17 cellular contexts compared by ENCODE assay signal in the genomic region with DNA sequence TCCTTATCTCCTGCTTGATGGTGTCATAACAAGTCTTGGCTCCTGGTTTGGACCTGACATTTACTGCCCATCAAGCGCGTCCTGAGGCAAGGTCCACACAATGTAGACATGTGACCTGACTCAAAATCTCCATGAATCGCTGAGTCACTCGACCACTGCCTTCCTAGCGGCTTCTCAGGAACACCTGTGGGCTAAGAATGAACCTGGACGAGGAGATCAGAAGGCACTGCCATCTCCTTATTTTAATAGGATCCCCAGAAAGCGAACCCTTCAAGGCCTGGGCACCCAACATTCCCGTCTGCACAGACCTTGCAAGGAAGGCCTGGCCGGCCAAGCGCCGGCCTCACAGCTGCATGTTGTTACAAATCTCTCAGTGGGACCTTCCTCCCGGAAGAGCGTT.
DNase-seq lines count a peak whose midpoint lies in the region; FAIRE-seq and TF ChIP-seq lines count a peak whose summit lies in the region.
"Had no signal": no experiment of that assay in that cellular context is flagged by ENCODE, and none has a peak within 500 bp of the region (broad histone marks: within the 10 kb centered on the region; RNA-seq: fewer than 3 reads in every experiment).

No MANE protein-coding gene starts in this region.

- H3K27ac ChIP-seq in H9 (ENCODE audit: insufficient read length, low read depth, low read length): no peak overlapping the region
- H3K27ac ChIP-seq in H1 (ENCODE audit: low read depth, low read length): no peak overlapping the region
- H3K27ac ChIP-seq in neuronal stem cell (replicated peaks; ENCODE audit: low read length): no peak overlapping the region
- H3K27ac ChIP-seq: BLaER1 had no signal

- TF ChIP-seq RAD21 in H1 (IDR thresholded peaks at IDR 0.05 in 1 of 2, conservative IDR thresholded peaks at IDR 0.05 in 1 of 2; ENCODE audit: low read depth in 2 of 2, low read length in 2 of 2): no peak

- DNase-seq in Daoy (ENCODE audit: low read depth): peak; percentile 47
- DNase-seq in H9: no peak
- DNase-seq in H1 (ENCODE audit: low read depth in 1 of 2, low spot score in 2 of 2): no peak
- no peak for DNase-seq in neuronal stem cell (ENCODE audit: low spot score)
- DNase-seq in EL: no peak
- DNase-seq in OCI-M1 (lab: John Stamatoyannopoulos, UW): no peak
- DNase-seq in Calu3: no peak
- DNase-seq: 8988T; CD4-positive, alpha-beta memory T cell; DMS 273 treated with DMSO at 0.1 percent for 48 hours; DMS53; DND-41; GF-D8; GOT3 had no signal

- intact Hi-C loops in Calu3 (cut with micrococcal nuclease; ENCODE audit: unreplicated experiment): no loop called here

- no peaks in the 10 kb centered on the region for H3K27me3 ChIP-seq in H9 (ENCODE audit: insufficient read depth, low read length)
- H3K27me3 ChIP-seq in H1 (replicated peaks in 1 of 4; ENCODE audit: control insufficient read depth in 3 of 4, extremely low read depth in 1 of 4, insufficient read depth in 3 of 4, low read length in 3 of 4): no peaks in the 10 kb centered on the region; a peak in 1 of 7 replicates
- no peaks in the 10 kb centered on the region for H3K27me3 ChIP-seq in neuronal stem cell (ENCODE audit: control insufficient read depth in 3 of 3, insufficient read depth in 3 of 3, low read depth in 1 of 3, low read length in 3 of 3)
- H3K27me3 ChIP-seq: BLaER1 had no signal

- no peak overlapping the region for H3T11ph ChIP-seq in H9 (ENCODE audit: low read length)

- no peak overlapping the region for H2AFZ ChIP-seq in H9 (ENCODE audit: low read length)
- no peak overlapping the region for H2AFZ ChIP-seq in H1 (ENCODE audit: low read length)
- H2AFZ ChIP-seq in neuronal stem cell (ENCODE audit: low read length): no peak overlapping the region

- peaks cover 4% of the 10 kb centered on the region for H4K20me1 ChIP-seq in H9 (ENCODE audit: control insufficient read depth, insufficient read depth, insufficient read length)
- H4K20me1 ChIP-seq in H1 (replicated peaks in 1 of 2; ENCODE audit: control insufficient read depth in 1 of 2, insufficient read depth in 2 of 2, low read length in 2 of 2): no peaks in the 10 kb centered on the region
- H4K20me1 ChIP-seq: BLaER1 had no signal

- H2AK5ac ChIP-seq in H9 (ENCODE audit: insufficient read length, low read length) (no peak overlapping the region), H1 (ENCODE audit: low read depth, low read length) (no peak overlapping the region), neuronal stem cell (ENCODE audit: low read depth, low read length) (no peak overlapping the region)

- H3K36me3 ChIP-seq in H1 (ENCODE audit: control insufficient read depth in 2 of 4, insufficient read depth in 4 of 4, low read length in 3 of 4): no peaks in the 10 kb centered on the region
- no peaks in the 10 kb centered on the region for H3K36me3 ChIP-seq in neuronal stem cell (replicated peaks in 1 of 2; ENCODE audit: control insufficient read depth in 2 of 2, insufficient read depth in 2 of 2, low read length in 2 of 2)
- H3K36me3 ChIP-seq: BLaER1, HAP-1 had no signal

- H3K23ac ChIP-seq in H9 (ENCODE audit: insufficient read length, low read depth, low read length) (no peak overlapping the region), H1 (ENCODE audit: insufficient read length) (no peak overlapping the region), neuronal stem cell (ENCODE audit: low read depth, low read length, poor library complexity) (no peak overlapping the region)

- H3K4ac ChIP-seq in H9 (ENCODE audit: low read depth, low read length) (no peak overlapping the region), H1 (replicated peaks; ENCODE audit: insufficient read length, low read depth, low read length) (no peak overlapping the region), neuronal stem cell (ENCODE audit: low read length) (peak overlapping the region; percentile 19)

- TF ChIP-seq POLR2A in H1 (IDR thresholded peaks at IDR 0.05; ENCODE audit: control extremely low read depth in 1 of 2, low read depth in 2 of 2, low read length in 2 of 2): no peak

- H3K27me3 Mint-ChIP-seq in H9 (ENCODE audit: low read depth) (peaks cover 4% of the 10 kb centered on the region; the same call in 1 of the 2 replicates), Calu3 (ENCODE audit: unreplicated experiment) (no peaks in the 10 kb centered on the region)
- H3K27me3 Mint-ChIP-seq: CD4-positive, alpha-beta memory T cell had no signal

- H3K9me3 Mint-ChIP-seq in H9 (peaks cover 0 to 3% of the 10 kb centered on the region in 2 experiments; a peak in 2 of 5 replicates), Calu3 (ENCODE audit: low read depth, unreplicated experiment) (peaks cover 3% of the 10 kb centered on the region)

- no CpG with 5 or more reads among the region's 13 CpGs for WGBS in H9 (ENCODE audit: extremely low coverage, insufficient read length, low lambda C conversion rate)
- WGBS in H1 (ENCODE audit: extremely low coverage in 1 of 2, insufficient coverage in 1 of 2, insufficient read length in 1 of 2, insufficient replicate concordance in 2 of 2, low coverage in 1 of 2, low lambda C conversion rate in 2 of 2, missing lambda C conversion rate in 1 of 2), 2 experiments: 94% methylated on average over 13 of the region's 13 CpGs; no CpG with 5 or more reads in 1 of the 2 experiments
- WGBS in neuronal stem cell (ENCODE audit: extremely low coverage in 2 of 2, insufficient read length in 2 of 2, insufficient replicate concordance in 1 of 2), 2 donors: no CpG with 5 or more reads among the region's 13 CpGs

- H3K9ac ChIP-seq in H9 (ENCODE audit: extremely low read depth, insufficient read length, low read length): no peak overlapping the region
- H3K9ac ChIP-seq in H1 (replicated peaks in 1 of 4; ENCODE audit: extremely low read depth in 1 of 4, low read depth in 3 of 4, low read length in 3 of 4): no peak overlapping the region
- no peak overlapping the region for H3K9ac ChIP-seq in neuronal stem cell (ENCODE audit: low read depth, low read length, poor library complexity)
- H3K9ac ChIP-seq: BLaER1 had no signal

- H3K9me3 ChIP-seq in H9 (ENCODE audit: control insufficient read depth, low read depth, low read length) (no peaks in the 10 kb centered on the region), H1 (ENCODE audit: insufficient read depth in 2 of 2, low read depth in 1 of 2, low read length in 1 of 2) (no peaks in the 10 kb centered on the region; a peak in 1 of 4 replicates), neuronal stem cell (replicated peaks in 1 of 2; ENCODE audit: control insufficient read depth in 2 of 2, insufficient read depth in 1 of 2, low read depth in 1 of 2, low read length in 2 of 2) (peaks cover 0 to 4% of the 10 kb centered on the region in 2 donors)
- H3K9me3 ChIP-seq: HAP-1 had no signal

- no peak for FAIRE-seq in H1 (lab: Jason Lieb, UNC)

- no peak overlapping the region for H3K27ac Mint-ChIP-seq in H9
- no peak overlapping the region for H3K27ac Mint-ChIP-seq in Calu3 (ENCODE audit: unreplicated experiment)
- H3K27ac Mint-ChIP-seq: CD14-positive monocyte; CD4-positive, alpha-beta memory T cell had no signal

- H3K56ac ChIP-seq in H9 (ENCODE audit: insufficient read length, low read depth, low read length): no peak overlapping the region
- H3K56ac ChIP-seq in H1 (replicated peaks; ENCODE audit: insufficient read length, low read depth, low read length): no peak overlapping the region

- H3K23me2 ChIP-seq in H9 (ENCODE audit: insufficient read length, low read depth, low read length, poor library complexity, severe bottlenecking) (no peaks in the 10 kb centered on the region), H1 (ENCODE audit: low read depth, low read length) (no peaks in the 10 kb centered on the region)

- no peak overlapping the region for H3K4me3 Mint-ChIP-seq in H9
- H3K4me3 Mint-ChIP-seq in Calu3 (ENCODE audit: low read depth, unreplicated experiment): no peak overlapping the region
- H3K4me3 Mint-ChIP-seq: CD14-positive monocyte; CD4-positive, alpha-beta memory T cell had no signal

- no peak overlapping the region for H3K18ac ChIP-seq in H9 (ENCODE audit: insufficient read length, low read depth, low read length)
- H3K18ac ChIP-seq in H1 (ENCODE audit: extremely low read depth, low read length): no peak overlapping the region; the same call in 1 of the 2 replicates
- no peak overlapping the region for H3K18ac ChIP-seq in neuronal stem cell (ENCODE audit: low read length)

- TF ChIP-seq EP300 in H1 (IDR thresholded peaks at IDR 0.05; ENCODE audit: borderline replicate concordance in 1 of 2, low read depth in 2 of 2, low read length in 2 of 2): no peak

- H3K4me2 ChIP-seq in H9 (ENCODE audit: insufficient read depth, insufficient read length, low read length): no peak overlapping the region
- no peak overlapping the region for H3K4me2 ChIP-seq in H1 (ENCODE audit: insufficient read depth in 1 of 2, low read depth in 2 of 2, low read length in 2 of 2)
- no peak overlapping the region for H3K4me2 ChIP-seq in neuronal stem cell (ENCODE audit: insufficient read depth, low read length, poor library complexity, severe bottlenecking)
- H3K4me2 ChIP-seq: BLaER1 had no signal

- H4K5ac ChIP-seq in H9 (ENCODE audit: insufficient read length, low read depth, low read length): no peak overlapping the region
- H4K5ac ChIP-seq in H1 (ENCODE audit: insufficient read length, low read depth, low read length): no peak overlapping the region

- H2BK15ac ChIP-seq in H9 (ENCODE audit: low read depth, low read length): no peak overlapping the region
- peak overlapping the region; percentile 72; the same call in 1 of the 2 replicates for H2BK15ac ChIP-seq in H1 (ENCODE audit: low read length)
- peak overlapping the region; percentile 82 for H2BK15ac ChIP-seq in neuronal stem cell (ENCODE audit: low read length)

- H3K79me1 ChIP-seq in H9 (ENCODE audit: insufficient read depth, low read depth, low read length, poor library complexity, severe bottlenecking): no peaks in the 10 kb centered on the region
- no peaks in the 10 kb centered on the region for H3K79me1 ChIP-seq in H1 (ENCODE audit: low read depth, low read length)
- no peaks in the 10 kb centered on the region for H3K79me1 ChIP-seq in neuronal stem cell (ENCODE audit: low read depth, low read length)

- H4K8ac ChIP-seq in H9 (replicated peaks; ENCODE audit: insufficient read length, low read depth, low read length): peak overlapping the region; percentile 52
- peak overlapping the region; percentile 38; the same call in 1 of the 2 replicates for H4K8ac ChIP-seq in H1 (ENCODE audit: extremely low read depth, insufficient read depth, low read length)
- no peak overlapping the region for H4K8ac ChIP-seq in neuronal stem cell (ENCODE audit: low read depth, low read length)

- POLR2A ChIA-PET in H1 (lab: Charles Lee; ENCODE audit: partially characterized antibody): no interaction called here

- H3K36me3 Mint-ChIP-seq in H9 (ENCODE audit: insufficient read depth in 1 of 3, low read depth in 3 of 3) (no peaks in the 10 kb centered on the region; a peak in 1 of 7 replicates), Calu3 (ENCODE audit: insufficient read depth, unreplicated experiment) (no peaks in the 10 kb centered on the region)
- H3K36me3 Mint-ChIP-seq: CD14-positive monocyte; CD4-positive, alpha-beta memory T cell had no signal

- H3K79me2 ChIP-seq in H9 (ENCODE audit: insufficient read depth, low read length) (no peaks in the 10 kb centered on the region), H1 (ENCODE audit: control insufficient read depth in 1 of 2, insufficient read depth in 2 of 2, low read length in 2 of 2) (no peaks in the 10 kb centered on the region)

- H3K4me1 ChIP-seq in H9 (ENCODE audit: insufficient read depth, low read length): peaks cover 8% of the 10 kb centered on the region
- H3K4me1 ChIP-seq in H1 (replicated peaks in 1 of 4; ENCODE audit: control insufficient read depth in 3 of 4, insufficient read depth in 4 of 4, low read length in 3 of 4): peaks cover 3 to 13% (median 9%) of the 10 kb centered on the region in 4 experiments
- peaks cover 0 to 2% of the 10 kb centered on the region in 2 donors for H3K4me1 ChIP-seq in neuronal stem cell (ENCODE audit: control insufficient read depth in 2 of 2, insufficient read depth in 1 of 2, low read depth in 1 of 2, low read length in 2 of 2)
- H3K4me1 ChIP-seq: BLaER1 had no signal

- CTCF ChIA-PET in H1 (lab: Charles Lee; ENCODE audit: partially characterized antibody) (no interaction called here), Calu3 (lab: Charles Lee) (no interaction called here)

- H2BK120ac ChIP-seq in H9 (ENCODE audit: low read depth, low read length, poor library complexity, severe bottlenecking) (no peak overlapping the region), H1 (replicated peaks; ENCODE audit: low read depth, low read length) (no peak overlapping the region), neuronal stem cell (ENCODE audit: low read depth, low read length) (no peak overlapping the region)

- TF ChIP-seq CTCF in H9 (conservative IDR thresholded peaks at IDR 0.05) (no peak), H1 (IDR thresholded peaks at IDR 0.05; ENCODE audit: control extremely low read depth in 1 of 3, insufficient read depth in 1 of 3, low read depth in 1 of 3, low read length in 3 of 3) (no peak), Calu3 (IDR thresholded peaks at IDR 0.05; ENCODE audit: unreplicated experiment) (no peak)

- H3K14ac ChIP-seq in H9 (ENCODE audit: insufficient read depth, low read length): no peak overlapping the region
- H3K14ac ChIP-seq in H1 (ENCODE audit: insufficient read length): no peak overlapping the region
- peak overlapping the region; percentile 63 for H3K14ac ChIP-seq in neuronal stem cell (ENCODE audit: low read length)

- H3K4me1 Mint-ChIP-seq in H9: peaks cover 22 to 23% of the 10 kb centered on the region in 2 experiments
- H3K4me1 Mint-ChIP-seq in Calu3 (ENCODE audit: low read depth, unreplicated experiment): no peaks in the 10 kb centered on the region
- H3K4me1 Mint-ChIP-seq: CD14-positive monocyte; CD4-positive, alpha-beta memory T cell had no signal

- H2BK5ac ChIP-seq in H9 (ENCODE audit: insufficient read length, low read length): no peak overlapping the region
- no peak overlapping the region for H2BK5ac ChIP-seq in H1 (ENCODE audit: low read depth, low read length)
- H2BK5ac ChIP-seq in neuronal stem cell (ENCODE audit: low read length): no peak overlapping the region

- H3K4me3 ChIP-seq in H1 (ENCODE audit: extremely low read depth in 1 of 4, insufficient read depth in 2 of 4, low read depth in 3 of 4, low read length in 4 of 4) (no peak overlapping the region), neuronal stem cell (ENCODE audit: low read length in 2 of 2) (no peak overlapping the region)
- H3K4me3 ChIP-seq: BLaER1, HAP-1 had no signal

- H2BK20ac ChIP-seq in H9 (ENCODE audit: low read depth, low read length, poor library complexity, severe bottlenecking): no peak overlapping the region
- H2BK20ac ChIP-seq in H1 (ENCODE audit: low read length): no peak overlapping the region

- H2BK12ac ChIP-seq in H9 (ENCODE audit: insufficient read length, low read depth, low read length) (no peak overlapping the region), H1 (ENCODE audit: low read depth, low read length) (no peak overlapping the region), neuronal stem cell (ENCODE audit: low read length) (no peak overlapping the region)

- BruUV-seq in Calu3 (replicated peaks; lab: Mats Ljungman, UMichigan): no TSS peak

- H4K91ac ChIP-seq in H9 (ENCODE audit: insufficient read length, low read depth, low read length) (no peak overlapping the region), H1 (replicated peaks; ENCODE audit: insufficient read length, low read length) (peak overlapping the region; percentile 17), neuronal stem cell (ENCODE audit: low read depth, low read length, poor library complexity) (no peak overlapping the region)
